Comparison of ENCODE assay signal across 15 cellular contexts in genomic region chr15:84656972-84657371, GRCh38. TPM values are rescaled to one million over a fixed set of nuclear protein-coding genes. Genes with fewer than 3 reads are reported as not detected.
DNase-seq lines count a peak whose midpoint lies in the region; ATAC-seq and TF ChIP-seq lines count a peak whose summit lies in the region.
"Had no signal": no experiment of that assay in that cellular context is flagged by ENCODE, and none has a peak within 500 bp of the region (broad histone marks: within the 10 kb centered on the region; RNA-seq: fewer than 3 reads in every experiment).

No MANE protein-coding gene starts in this region.

- no peak overlapping the region for H2BK5ac ChIP-seq in trophoblast cell (ENCODE audit: low read depth, low read length, poor library complexity)

- H3K36me3 ChIP-seq in OCI-LY1 (ENCODE audit: insufficient read depth, low read length): peaks cover 8% of the 10 kb centered on the region; the same call in 1 of the 2 replicates
- peaks cover 4 to 6% of the 10 kb centered on the region in 2 experiments for H3K36me3 ChIP-seq in trophoblast cell (ENCODE audit: control insufficient read depth in 1 of 2, insufficient read depth in 2 of 2, low read length in 2 of 2)
- H3K36me3 ChIP-seq in spleen: peaks cover 0 to 16% (median 6%) of the 10 kb centered on the region in 6 donors
- H3K36me3 ChIP-seq: prostate gland, suprapubic skin had no signal

- H3K14ac ChIP-seq in trophoblast cell (ENCODE audit: low read length): no peak overlapping the region

- WGBS in trophoblast cell (ENCODE audit: extremely low coverage, insufficient coverage, insufficient read length): no CpG with 5 or more reads among the region's 7 CpGs
- WGBS in spleen, 5 donors: 90 to 99% (median 94%) methylated on average over 7 of the region's 7 CpGs

- H3K18ac ChIP-seq in trophoblast cell (ENCODE audit: low read length): no peak overlapping the region

- DNase-seq in activated CD4-positive, alpha-beta T cell treated with anti-CD3 and anti-CD28 coated beads for 36 hours: no peak
- DNase-seq in activated CD4-positive, alpha-beta T cell treated with anti-CD3 and anti-CD28 coated beads for 1 hour: no peak
- DNase-seq in trophoblast cell: no peak
- DNase-seq in 8988T: no peak
- DNase-seq in MV-4-11 (lab: John Stamatoyannopoulos, UW): no peak
- DNase-seq in spleen: no peak
- DNase-seq: DMS79, foreskin melanocyte, NCI-H345, WERI-Rb-1 had no signal

- H3K9ac ChIP-seq in OCI-LY1 (ENCODE audit: low read length) (peak overlapping the region; percentile 78), trophoblast cell (ENCODE audit: low read length) (no peak overlapping the region)

- TF ChIP-seq CTCF in OCI-LY1 (IDR thresholded peaks at IDR 0.05; ENCODE audit: low read length) (no peak), spleen (IDR thresholded peaks at IDR 0.05 in 8 of 11, conservative IDR thresholded peaks at IDR 0.05 in 3 of 11) (no peak)

- no peaks in the 10 kb centered on the region for H3K9me2 ChIP-seq in OCI-LY1 (ENCODE audit: low read depth, low read length)

- no peak for TF ChIP-seq POLR2A in spleen (IDR thresholded peaks at IDR 0.05)

- peaks cover 7% of the 10 kb centered on the region for H3K36me3 Mint-ChIP-seq in activated CD4-positive, alpha-beta T cell treated with anti-CD3 and anti-CD28 coated beads for 36 hours (ENCODE audit: low read depth)
- peaks cover 36% of the 10 kb centered on the region for H3K36me3 Mint-ChIP-seq in dendritic cell treated with granulocyte-macrophage colony-stimulating factor and Interleukin-4, amounts not matched to agents 40 ng/mL and 50 ng/mL, for 4 days (ENCODE audit: low read depth)

- H3K4me2 ChIP-seq in OCI-LY1 (ENCODE audit: low read length) (peak overlapping the region; percentile 91), trophoblast cell (ENCODE audit: low read length) (no peak overlapping the region)

- H3K4me3 ChIP-seq in OCI-LY1 (ENCODE audit: low read depth, low read length, poor library complexity, severe bottlenecking) (peak overlapping the region; percentile 68), trophoblast cell (ENCODE audit: low read depth, low read length) (no peak overlapping the region), spleen (no peak overlapping the region)

- no peak overlapping the region for H2BK120ac ChIP-seq in trophoblast cell (ENCODE audit: insufficient read depth, low read length, poor library complexity)

- peak overlapping the region; percentile 69 for H3K4me3 Mint-ChIP-seq in activated CD4-positive, alpha-beta T cell treated with anti-CD3 and anti-CD28 coated beads for 36 hours
- peak overlapping the region; percentile 76 for H3K4me3 Mint-ChIP-seq in dendritic cell treated with granulocyte-macrophage colony-stimulating factor and Interleukin-4, amounts not matched to agents 40 ng/mL and 50 ng/mL, for 4 days

- H3K27ac ChIP-seq in OCI-LY1 (ENCODE audit: low read depth, low read length, poor library complexity, severe bottlenecking): peak overlapping the region; percentile 27
- no peak overlapping the region for H3K27ac ChIP-seq in trophoblast cell (ENCODE audit: low read depth, low read length)
- H3K27ac ChIP-seq in spleen: no peak overlapping the region

- H3K4ac ChIP-seq in trophoblast cell (ENCODE audit: low read depth, low read length): no peak overlapping the region

- CTCF ChIA-PET in activated CD4-positive, alpha-beta T cell treated with anti-CD3 and anti-CD28 coated beads for 36 hours (lab: Charles Lee): interaction anchor here (0.8 to 2.0 kb wide), 4 partner anchors 19 to 219 kb away, joined by 3 to 4 read pairs (median 4); no protein-coding TSS in a partner anchor

- H4K8ac ChIP-seq in trophoblast cell (ENCODE audit: low read depth, low read length): no peak overlapping the region

- H3F3A ChIP-seq in OCI-LY1 (ENCODE audit: insufficient read depth, low read length): 0 out of 2 replicates have a peak, but pooled peaks cover 2% of the 10 kb centered on the region

- H3K4me1 ChIP-seq in OCI-LY1 (ENCODE audit: insufficient read depth, low read length, severe bottlenecking): peaks cover 60% of the 10 kb centered on the region
- H3K4me1 ChIP-seq in trophoblast cell (ENCODE audit: control insufficient read depth in 1 of 2, insufficient read depth in 2 of 2, low read length in 2 of 2): peaks cover 7% of the 10 kb centered on the region in 2 experiments
- peaks cover 10 to 72% (median 53%) of the 10 kb centered on the region in 6 donors for H3K4me1 ChIP-seq in spleen

- intact Hi-C loops in activated CD4-positive, alpha-beta T cell treated with anti-CD3 and anti-CD28 coated beads for 36 hours (cut with DNase I, micrococcal nuclease): no loop called here
- intact Hi-C loops in dendritic cell treated with granulocyte-macrophage colony-stimulating factor and Interleukin-4, amounts not matched to agents 40 ng/mL and 50 ng/mL, for 4 days (cut with micrococcal nuclease): loop anchor here (5.0 kb wide), 2 partner anchors 60 to 220 kb away; partner anchors contain the start of gene SEC11A
- intact Hi-C loops in spleen (cut with DNase I; ENCODE audit: low total_unique reads): loop anchor here (10.0 kb wide), 1 partner anchor 62 kb away; no protein-coding TSS in a partner anchor

- H3K9me3 ChIP-seq in OCI-LY1 (ENCODE audit: low read length) (no peaks in the 10 kb centered on the region), trophoblast cell (ENCODE audit: insufficient read depth, low read depth, low read length) (no peaks in the 10 kb centered on the region), spleen (no peaks in the 10 kb centered on the region)
- H3K9me3 ChIP-seq: prostate gland, suprapubic skin had no signal

- no peaks in the 10 kb centered on the region for H3K9me3 Mint-ChIP-seq in activated CD4-positive, alpha-beta T cell treated with anti-CD3 and anti-CD28 coated beads for 36 hours (ENCODE audit: low read depth)
- no peaks in the 10 kb centered on the region for H3K9me3 Mint-ChIP-seq in dendritic cell treated with granulocyte-macrophage colony-stimulating factor and Interleukin-4, amounts not matched to agents 40 ng/mL and 50 ng/mL, for 4 days

- no peak overlapping the region for H4K91ac ChIP-seq in trophoblast cell (ENCODE audit: low read depth, low read length)

- H2AFZ ChIP-seq in OCI-LY1 (ENCODE audit: low read length) (no peak overlapping the region), trophoblast cell (ENCODE audit: insufficient read depth, low read length, poor library complexity) (no peak overlapping the region)

- H3K27me3 Mint-ChIP-seq in activated CD4-positive, alpha-beta T cell treated with anti-CD3 and anti-CD28 coated beads for 36 hours: no peaks in the 10 kb centered on the region
- H3K27me3 Mint-ChIP-seq in dendritic cell treated with granulocyte-macrophage colony-stimulating factor and Interleukin-4, amounts not matched to agents 40 ng/mL and 50 ng/mL, for 4 days: peaks cover 5% of the 10 kb centered on the region

- H4K12ac ChIP-seq in trophoblast cell (ENCODE audit: low read depth, low read length): no peak overlapping the region

- POLR2A ChIA-PET in activated CD4-positive, alpha-beta T cell treated with anti-CD3 and anti-CD28 coated beads for 36 hours (lab: Charles Lee): no interaction called here

- H3K79me1 ChIP-seq in trophoblast cell (ENCODE audit: low read length): peaks cover 8% of the 10 kb centered on the region

- H2AK5ac ChIP-seq in trophoblast cell (ENCODE audit: low read length): peak overlapping the region; percentile 32

- H2BK12ac ChIP-seq in trophoblast cell (ENCODE audit: low read length): no peak overlapping the region

- ATAC-seq in activated CD4-positive, alpha-beta T cell treated with anti-CD3 and anti-CD28 coated beads for 36 hours: no peak
- ATAC-seq: left lobe of liver had no signal

- H4K20me1 ChIP-seq in OCI-LY1 (ENCODE audit: insufficient read depth, low read length): no peaks in the 10 kb centered on the region

- H3K23ac ChIP-seq in trophoblast cell (ENCODE audit: low read length): no peak overlapping the region

- no peaks in the 10 kb centered on the region for H3K27me3 ChIP-seq in OCI-LY1 (ENCODE audit: insufficient read depth, low read length)
- no peaks in the 10 kb centered on the region for H3K27me3 ChIP-seq in trophoblast cell (ENCODE audit: insufficient read depth, low read length)
- no peaks in the 10 kb centered on the region for H3K27me3 ChIP-seq in spleen (replicated peaks in 1 of 7)
- H3K27me3 ChIP-seq: suprapubic skin had no signal

- H3K4me1 Mint-ChIP-seq in activated CD4-positive, alpha-beta T cell treated with anti-CD3 and anti-CD28 coated beads for 36 hours: peaks cover 38% of the 10 kb centered on the region
- H3K4me1 Mint-ChIP-seq in dendritic cell treated with granulocyte-macrophage colony-stimulating factor and Interleukin-4, amounts not matched to agents 40 ng/mL and 50 ng/mL, for 4 days (ENCODE audit: low read depth): peaks cover 63% of the 10 kb centered on the region

- no peak overlapping the region for H3K27ac Mint-ChIP-seq in activated CD4-positive, alpha-beta T cell treated with anti-CD3 and anti-CD28 coated beads for 36 hours
- H3K27ac Mint-ChIP-seq in dendritic cell treated with granulocyte-macrophage colony-stimulating factor and Interleukin-4, amounts not matched to agents 40 ng/mL and 50 ng/mL, for 4 days: peak overlapping the region; percentile 71

- no peaks in the 10 kb centered on the region for H3K79me2 ChIP-seq in OCI-LY1 (ENCODE audit: insufficient read depth, low read length)
- H3K79me2 ChIP-seq in trophoblast cell (ENCODE audit: control insufficient read depth, insufficient read depth, low read length, poor library complexity): peaks cover 8% of the 10 kb centered on the region

RNA-seq across cellular contexts. Expression of gene NMB, which starts 1.0 kb away (rescaled TPM):
- total RNA-seq in activated CD4-positive, alpha-beta T cell treated with anti-CD3 and anti-CD28 coated beads for 36 hours: 1 to 10 TPM; 2.7 to 4.0 TPM
- polyA plus RNA-seq in trophoblast cell (2013): 9.5 and 10.1 TPM in 2 replicates
- 1 to 10 TPM; 1.0 to 4.2 (median 2.4) TPM for total RNA-seq in spleen
- 1 to 10 TPM; 2.2 to 5.5 (median 4.7) TPM for polyA plus RNA-seq in spleen

RNA-seq across cellular contexts. Expression of gene WDR73, which starts 2.9 kb away (rescaled TPM):
- 10 to 100 TPM; 12.4 to 13.3 TPM for total RNA-seq in activated CD4-positive, alpha-beta T cell treated with anti-CD3 and anti-CD28 coated beads for 36 hours
- 12.8 and 12.9 TPM in 2 replicates for polyA plus RNA-seq in trophoblast cell (2013)
- total RNA-seq in spleen: 10 to 100 TPM; 23.1 to 31.6 (median 29.3) TPM
- 10 to 100 TPM; 12.7 to 20.2 (median 18.4) TPM for polyA plus RNA-seq in spleen

RNA-seq across cellular contexts. Expression of gene ZSCAN2, which starts 56.2 kb away (rescaled TPM):
- 1 to 10 TPM; 5.1 to 5.4 TPM for total RNA-seq in activated CD4-positive, alpha-beta T cell treated with anti-CD3 and anti-CD28 coated beads for 36 hours
- 10.0 and 10.5 TPM in 2 replicates for polyA plus RNA-seq in trophoblast cell (2013)
- total RNA-seq in spleen: 10 to 100 TPM in 4 of 7 donors, 1 to 10 TPM in 3; 8.1 to 15.1 (median 10.7) TPM
- polyA plus RNA-seq in spleen: 1 to 10 TPM; 4.6 to 6.4 (median 5.6) TPM

RNA-seq across cellular contexts. Expression of gene SEC11A, which starts 59.0 kb away (rescaled TPM):
- 100 to 1,000 TPM in 1 of 2 experiments, 10 to 100 TPM in 1; 66.6 to 111 TPM for total RNA-seq in activated CD4-positive, alpha-beta T cell treated with anti-CD3 and anti-CD28 coated beads for 36 hours
- polyA plus RNA-seq in trophoblast cell (2013): 316 and 319 TPM in 2 replicates
- 100 to 1,000 TPM in 3 of 7 donors, 10 to 100 TPM in 4; 89.8 to 139 (median 96.9) TPM for total RNA-seq in spleen
- 100 to 1,000 TPM in 2 of 3 donors, 10 to 100 TPM in 1; 86.5 to 114 (median 101) TPM for polyA plus RNA-seq in spleen

Comparison
In these comparisons a context has a peak if more than half of its experiments do, and no peak if none do; other contexts are left out.
1. intact Hi-C loops: an anchor here in dendritic cell treated with granulocyte-macrophage colony-stimulating factor and Interleukin-4, amounts not matched to agents 40 ng/mL and 50 ng/mL, for 4 days (5.0 kb wide) and spleen (10.0 kb wide); none called in activated CD4-positive, alpha-beta T cell treated with anti-CD3 and anti-CD28 coated beads for 36 hours.